Comparison of ENCODE assay signal across 24 cellular contexts in the genomic region with DNA sequence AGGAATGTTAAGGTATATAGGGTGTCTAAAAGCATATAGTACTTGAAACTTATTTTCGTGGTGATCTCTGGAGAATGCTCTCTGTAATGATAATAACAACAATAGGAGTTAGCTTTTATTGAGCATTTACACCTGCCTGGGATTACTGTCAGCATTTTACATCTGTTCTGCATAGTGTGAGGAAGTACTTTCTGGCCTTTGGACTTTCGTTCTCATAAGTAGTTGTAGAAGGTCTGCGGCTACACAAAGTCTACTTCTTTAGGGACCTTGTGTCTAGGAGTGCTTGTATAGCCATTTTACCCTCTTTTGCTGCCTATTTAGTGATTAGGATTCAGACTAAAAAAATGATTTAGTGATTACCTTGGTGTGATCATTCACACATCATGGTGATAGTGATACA.
A peak's percentile ranks its signal among the peaks of the same experiment; 100 is the strongest.
DNase-seq lines count a peak whose midpoint lies in the region; ATAC-seq, FAIRE-seq and TF ChIP-seq lines count a peak whose summit lies in the region.
"Had no signal": no experiment of that assay in that cellular context is flagged by ENCODE, and none has a peak within 500 bp of the region (broad histone marks: within the 10 kb centered on the region; RNA-seq: fewer than 3 reads in every experiment).

No MANE protein-coding gene starts in this region.

- DNase-seq in GM12864 (ENCODE audit: low read depth) = peak; percentile 10
- peak; percentile 16 for DNase-seq in GM19239 (ENCODE audit: insufficient read length, low spot score)
- no peak for DNase-seq in AG08395 (ENCODE audit: low spot score)
- no peak for DNase-seq in activated CD4-positive, CD25-positive, alpha-beta regulatory T cell (lab: John Stamatoyannopoulos, UW)
- no peak for DNase-seq in ecto neural progenitor cell (ENCODE audit: low spot score)
- DNase-seq: activated CD4-positive, alpha-beta T cell treated with anti-CD3 and anti-CD28 coated beads for 1 hour; activated CD8-positive, alpha-beta memory T cell treated with anti-CD3 and anti-CD28 coated beads for 24 hours; activated T-cell treated with anti-CD3 and anti-CD28 coated beads, Interleukin-2, amount 50 U/mL, for 72 hours; effector CD4-positive, alpha-beta T cell; NCI-H1694; spleen; stimulated activated CD8-positive, alpha-beta memory T cell treated with anti-CD3 and anti-CD28 coated beads, Interleukin-4, amount 100 ng/mL, for 48 hours; substantia nigra had no signal

- H3K9me2 ChIP-seq in SU-DHL-6 (replicated peaks; ENCODE audit: insufficient read depth, low read length) = no peaks in the 10 kb centered on the region

- no peaks in the 10 kb centered on the region for H3K27me3 ChIP-seq in SU-DHL-6 (ENCODE audit: low read length)
- H3K27me3 ChIP-seq: BLaER1 treated with 17β-estradiol and CSF1 and Interleukin-3, amounts not matched to agents 10 nM and 100 nM; spleen; vagina had no signal

- FAIRE-seq in GM19239 (lab: Jason Lieb, UNC) = peak; percentile 28
- FAIRE-seq: A549, astrocyte had no signal

- H3K79me2 ChIP-seq in SU-DHL-6 (ENCODE audit: insufficient read depth, low read length) = peaks cover 84% of the 10 kb centered on the region

- H3K9ac ChIP-seq in SU-DHL-6 (ENCODE audit: low read length) = peak overlapping the region; percentile 42
- H3K9ac ChIP-seq: BLaER1 treated with 17β-estradiol and CSF1 and Interleukin-3, amounts not matched to agents 10 nM and 100 nM had no signal

- H2AFZ ChIP-seq in SU-DHL-6 (ENCODE audit: low read depth, low read length, severe bottlenecking) = no peak overlapping the region

- peaks cover 12% of the 10 kb centered on the region for H3K36me3 ChIP-seq in SU-DHL-6 (ENCODE audit: low read length)
- H3K36me3 ChIP-seq: vagina had no signal

- TF ChIP-seq CTCF in GM12864 (IDR thresholded peaks at IDR 0.05; ENCODE audit: low read depth, low read length, missing control alignments) (no peak), SU-DHL-6 (IDR thresholded peaks at IDR 0.05; ENCODE audit: insufficient read depth, low read length, poor library complexity, severe bottlenecking) (no peak)

- peaks cover 8% of the 10 kb centered on the region for H3F3A ChIP-seq in SU-DHL-6 (ENCODE audit: insufficient read depth)

- H3K4me2 ChIP-seq in SU-DHL-6 (ENCODE audit: low read depth, low read length, poor library complexity, severe bottlenecking) = peak overlapping the region; percentile 51
- H3K4me2 ChIP-seq: A549; BLaER1 treated with 17β-estradiol and CSF1 and Interleukin-3, amounts not matched to agents 10 nM and 100 nM had no signal

- H3K4me3 ChIP-seq in GM12864 (ENCODE audit: low read depth, low read length) = no peak overlapping the region
- H3K4me3 ChIP-seq in SU-DHL-6 (ENCODE audit: insufficient read depth, low read length, poor library complexity, severe bottlenecking) = peak overlapping the region; percentile 5
- H3K4me3 ChIP-seq: A549; BLaER1 treated with 17β-estradiol and CSF1 and Interleukin-3, amounts not matched to agents 10 nM and 100 nM; SK-N-MC; spleen; vagina had no signal

- H3K27ac ChIP-seq in SU-DHL-6 (ENCODE audit: low read depth, low read length) = peak overlapping the region; percentile 88
- H3K27ac ChIP-seq: A549; BLaER1 treated with 17β-estradiol and CSF1 and Interleukin-3, amounts not matched to agents 10 nM and 100 nM; SK-N-MC; spleen; vagina had no signal

- ATAC-seq in HG03066 (IDR thresholded peaks at IDR 0.05; ENCODE audit: low read depth, unreplicated experiment) (peak; percentile 96), HG03025 (IDR thresholded peaks at IDR 0.05; ENCODE audit: low FRiP score, unreplicated experiment) (no peak)
- ATAC-seq: activated naive CD4-positive, alpha-beta T cell treated with anti-CD3 and anti-CD28 coated beads, Interleukin-2, amount 50 U/mL, for 72 hours; activated T-cell treated with anti-CD3 and anti-CD28 coated beads, Interleukin-2, amount 50 U/mL, for 72 hours; esophagus mucosa; HCT116 had no signal

- H3K9me3 ChIP-seq in SU-DHL-6 (ENCODE audit: insufficient read depth, low read length) = no peaks in the 10 kb centered on the region
- H3K9me3 ChIP-seq: A549 had no signal

- no peaks in the 10 kb centered on the region for H4K20me1 ChIP-seq in SU-DHL-6 (ENCODE audit: low read depth, low read length)
- H4K20me1 ChIP-seq: BLaER1 treated with 17β-estradiol and CSF1 and Interleukin-3, amounts not matched to agents 10 nM and 100 nM had no signal

Comparison
In these comparisons a context has a peak if more than half of its experiments do, and no peak if none do; other contexts are left out.
1. DNase-seq: peak in GM12864 (single experiment) and GM19239 (single experiment); none in AG08395 (single experiment), activated CD4-positive, CD25-positive, alpha-beta regulatory T cell (0 of 4) and ecto neural progenitor cell (single experiment).